ENCODE assay signal across 18 cellular contexts in the genomic region with DNA sequence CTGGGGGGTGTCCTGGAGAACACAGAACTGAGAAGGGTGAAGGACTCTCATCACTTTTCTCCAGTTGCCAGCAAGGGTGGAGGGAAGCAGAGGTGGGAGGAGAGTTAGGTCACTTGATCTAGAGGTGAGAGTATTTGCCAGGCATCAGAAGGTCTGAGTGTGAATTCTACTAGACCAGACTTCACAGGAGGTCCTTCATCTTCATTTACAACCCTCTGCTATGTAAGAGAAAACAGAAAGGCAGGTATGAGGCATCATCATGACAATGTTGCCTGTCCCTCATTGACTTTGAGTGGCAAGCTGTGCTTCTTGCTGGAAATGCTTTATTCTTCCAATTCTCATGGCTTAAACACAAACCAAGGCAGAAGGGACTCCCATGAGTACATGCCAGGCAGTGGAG. TPM values are rescaled to one million over a fixed set of nuclear protein-coding genes. Genes with fewer than 3 reads are reported as not detected.
DNase-seq lines count a peak whose midpoint lies in the region; ATAC-seq, FAIRE-seq and TF ChIP-seq lines count a peak whose summit lies in the region.
"Had no signal": no experiment of that assay in that cellular context is flagged by ENCODE, and none has a peak within 500 bp of the region (broad histone marks: within the 10 kb centered on the region; RNA-seq: fewer than 3 reads in every experiment).

No MANE protein-coding gene starts in this region.

- no peak overlapping the region for H2AK5ac ChIP-seq in H1 (ENCODE audit: low read depth, low read length)
- no peak overlapping the region for H2AK5ac ChIP-seq in mesendoderm (ENCODE audit: low read length)

- H3K56ac ChIP-seq in H1 (replicated peaks; ENCODE audit: insufficient read length, low read depth, low read length), result no peak overlapping the region
- H3K56ac ChIP-seq in mesendoderm (ENCODE audit: low read length), result no peak overlapping the region

- no peaks in the 10 kb centered on the region for H3K36me3 ChIP-seq in Caco-2 (ENCODE audit: control insufficient read depth, insufficient read depth, low read length)
- no peaks in the 10 kb centered on the region for H3K36me3 ChIP-seq in HUES48 (ENCODE audit: control insufficient read depth, insufficient read depth, low read length)
- no peaks in the 10 kb centered on the region; a peak in 1 of 8 replicates for H3K36me3 ChIP-seq in H1 (ENCODE audit: control insufficient read depth in 2 of 4, insufficient read depth in 4 of 4, low read length in 3 of 4)
- H3K36me3 ChIP-seq in mesendoderm (ENCODE audit: control insufficient read depth, insufficient read depth, low read length), result no peaks in the 10 kb centered on the region
- H3K36me3 ChIP-seq in OCI-LY7 (ENCODE audit: insufficient read depth, low read length), result no peaks in the 10 kb centered on the region
- no peaks in the 10 kb centered on the region for H3K36me3 ChIP-seq in neural progenitor cell
- H3K36me3 ChIP-seq: BLaER1 treated with 17β-estradiol and CSF1 and Interleukin-3, amounts not matched to agents 10 nM and 100 nM had no signal

- no peak for TF ChIP-seq EP300 in H1 (IDR thresholded peaks at IDR 0.05; ENCODE audit: borderline replicate concordance in 1 of 2, low read depth in 2 of 2, low read length in 2 of 2)

- H3K18ac ChIP-seq in H1 (ENCODE audit: extremely low read depth, low read length) (no peak overlapping the region), mesendoderm (ENCODE audit: low read length) (no peak overlapping the region)

- BruUV-seq in Caco-2 (replicated peaks; lab: Mats Ljungman, UMichigan) (no TSS peak), OCI-LY7 (replicated peaks; lab: Mats Ljungman, UMichigan) (no TSS peak)

- no peak for TF ChIP-seq POLR2A in H1 (IDR thresholded peaks at IDR 0.05; ENCODE audit: control extremely low read depth in 1 of 2, low read depth in 2 of 2, low read length in 2 of 2)

- H3F3A ChIP-seq in neural progenitor cell (ENCODE audit: low read depth), result no peaks in the 10 kb centered on the region

- no peaks in the 10 kb centered on the region for H3K36me3 Mint-ChIP-seq in Caco-2 (ENCODE audit: insufficient read depth, unreplicated experiment)
- H3K36me3 Mint-ChIP-seq in neural progenitor cell, result no peaks in the 10 kb centered on the region
- no peaks in the 10 kb centered on the region for H3K36me3 Mint-ChIP-seq in activated CD8-positive, alpha-beta T cell treated with anti-CD3 and anti-CD28 coated beads, Interleukin-2, amount 10 ng/mL, durations not matched to agents 7 days and 5 days (ENCODE audit: low read depth)
- H3K36me3 Mint-ChIP-seq: CD4-positive, CD25-positive, alpha-beta regulatory T cell had no signal

- H2AFZ ChIP-seq in H1 (ENCODE audit: low read length) (0 out of 2 replicates have a peak overlapping the region, but pooled peaks have one; percentile 6), OCI-LY7 (ENCODE audit: low read length) (no peak overlapping the region), neural progenitor cell (replicated peaks) (no peak overlapping the region)

- H3K27ac ChIP-seq in HUES48 (ENCODE audit: low read depth, low read length), result peak overlapping the region; percentile 3
- no peak overlapping the region for H3K27ac ChIP-seq in H1 (ENCODE audit: low read depth, low read length)
- no peak overlapping the region for H3K27ac ChIP-seq in mesendoderm (ENCODE audit: low read depth, low read length)
- H3K27ac ChIP-seq in OCI-LY7 (ENCODE audit: low read depth, low read length, poor library complexity, severe bottlenecking), result no peak overlapping the region
- no peak overlapping the region for H3K27ac ChIP-seq in neural progenitor cell
- H3K27ac ChIP-seq: BLaER1 treated with 17β-estradiol and CSF1 and Interleukin-3, amounts not matched to agents 10 nM and 100 nM had no signal

- H2BK15ac ChIP-seq in H1 (ENCODE audit: low read length) (peak overlapping the region; percentile 7), mesendoderm (replicated peaks; ENCODE audit: low read depth) (no peak overlapping the region)

- no peak for TF ChIP-seq RAD21 in H1 (IDR thresholded peaks at IDR 0.05 in 1 of 2, conservative IDR thresholded peaks at IDR 0.05 in 1 of 2; ENCODE audit: low read depth in 2 of 2, low read length in 2 of 2)

- H3K27ac Mint-ChIP-seq in Caco-2 (ENCODE audit: unreplicated experiment), result peak overlapping the region; percentile 41
- H3K27ac Mint-ChIP-seq in neural progenitor cell, result no peak overlapping the region
- H3K27ac Mint-ChIP-seq in activated CD8-positive, alpha-beta T cell treated with anti-CD3 and anti-CD28 coated beads, Interleukin-2, amount 10 ng/mL, durations not matched to agents 7 days and 5 days, result no peak overlapping the region

- no peaks in the 10 kb centered on the region for H3K79me1 ChIP-seq in H1 (ENCODE audit: low read depth, low read length)
- no peaks in the 10 kb centered on the region for H3K79me1 ChIP-seq in mesendoderm (ENCODE audit: low read length)

- no peak overlapping the region for H2BK120ac ChIP-seq in H1 (replicated peaks; ENCODE audit: low read depth, low read length)
- H2BK120ac ChIP-seq in mesendoderm (ENCODE audit: low read depth, low read length), result no peak overlapping the region

- ATAC-seq in activated CD8-positive, alpha-beta T cell treated with anti-CD3 and anti-CD28 coated beads, Interleukin-2, amount 10 ng/mL, durations not matched to agents 7 days and 5 days, result no peak
- ATAC-seq: HCT116 had no signal

- no peak overlapping the region for H3K4me3 ChIP-seq in Caco-2 (ENCODE audit: low read depth, low read length)
- no peak overlapping the region for H3K4me3 ChIP-seq in HUES48 (ENCODE audit: low read depth, low read length)
- no peak overlapping the region for H3K4me3 ChIP-seq in H1 (ENCODE audit: extremely low read depth in 1 of 4, insufficient read depth in 2 of 4, low read depth in 3 of 4, low read length in 4 of 4)
- no peak overlapping the region for H3K4me3 ChIP-seq in mesendoderm (ENCODE audit: low read length)
- no peak overlapping the region for H3K4me3 ChIP-seq in OCI-LY7 (ENCODE audit: low read depth, low read length, poor library complexity, severe bottlenecking)
- H3K4me3 ChIP-seq in neural progenitor cell, result no peak overlapping the region
- H3K4me3 ChIP-seq: BLaER1 treated with 17β-estradiol and CSF1 and Interleukin-3, amounts not matched to agents 10 nM and 100 nM had no signal

- H3K23ac ChIP-seq in H1 (ENCODE audit: insufficient read length) (no peak overlapping the region), mesendoderm (ENCODE audit: low read length) (no peak overlapping the region)

- no peak overlapping the region for H2BK5ac ChIP-seq in H1 (ENCODE audit: low read depth, low read length)
- no peak overlapping the region for H2BK5ac ChIP-seq in mesendoderm (ENCODE audit: low read length)

- intact Hi-C loops in Caco-2 (cut with micrococcal nuclease; ENCODE audit: unreplicated experiment) (no loop called here), OCI-LY7 (cut with micrococcal nuclease; ENCODE audit: unreplicated experiment) (no loop called here)

- no peaks in the 10 kb centered on the region for H3K27me3 ChIP-seq in Caco-2 (replicated peaks; ENCODE audit: control insufficient read depth, insufficient read depth, low read length)
- H3K27me3 ChIP-seq in HUES48 (ENCODE audit: control insufficient read depth, insufficient read depth, low read length), result no peaks in the 10 kb centered on the region
- H3K27me3 ChIP-seq in H1 (replicated peaks in 1 of 4; ENCODE audit: control insufficient read depth in 3 of 4, extremely low read depth in 1 of 4, insufficient read depth in 3 of 4, low read length in 3 of 4), result no peaks in the 10 kb centered on the region
- H3K27me3 ChIP-seq in mesendoderm (ENCODE audit: insufficient read depth, low read length, poor library complexity), result no peaks in the 10 kb centered on the region
- no peaks in the 10 kb centered on the region for H3K27me3 ChIP-seq in neural progenitor cell
- H3K27me3 ChIP-seq: BLaER1 treated with 17β-estradiol and CSF1 and Interleukin-3, amounts not matched to agents 10 nM and 100 nM had no signal

- H3K4me1 Mint-ChIP-seq in Caco-2 (ENCODE audit: low read depth, unreplicated experiment) (peaks cover 17% of the 10 kb centered on the region), neural progenitor cell (peaks cover 10% of the 10 kb centered on the region)
- H3K4me1 Mint-ChIP-seq in activated CD8-positive, alpha-beta T cell treated with anti-CD3 and anti-CD28 coated beads, Interleukin-2, amount 10 ng/mL, durations not matched to agents 7 days and 5 days (ENCODE audit: low read depth), result peaks cover 5% of the 10 kb centered on the region
- H3K4me1 Mint-ChIP-seq: CD4-positive, CD25-positive, alpha-beta regulatory T cell had no signal

- TF ChIP-seq CTCF in Caco-2 (IDR thresholded peaks at IDR 0.05; ENCODE audit: insufficient read depth in 1 of 2, low read depth in 1 of 2, low read length in 1 of 2, severe bottlenecking in 1 of 2, unreplicated experiment in 1 of 2) (no peak), H1 (IDR thresholded peaks at IDR 0.05; ENCODE audit: control extremely low read depth in 1 of 3, insufficient read depth in 1 of 3, low read depth in 1 of 3, low read length in 3 of 3) (no peak), OCI-LY7 (conservative IDR thresholded peaks at IDR 0.05; ENCODE audit: low read length) (no peak), neural progenitor cell (IDR thresholded peaks at IDR 0.05) (no peak)

- H4K20me1 ChIP-seq in H1 (replicated peaks in 1 of 2; ENCODE audit: control insufficient read depth in 1 of 2, insufficient read depth in 2 of 2, low read length in 2 of 2) (no peaks in the 10 kb centered on the region), OCI-LY7 (ENCODE audit: insufficient read depth, low read length) (no peaks in the 10 kb centered on the region), neural progenitor cell (ENCODE audit: low read depth) (no peaks in the 10 kb centered on the region)
- H4K20me1 ChIP-seq: BLaER1 treated with 17β-estradiol and CSF1 and Interleukin-3, amounts not matched to agents 10 nM and 100 nM had no signal

- 0 out of 2 replicates have a peak overlapping the region, but pooled peaks have one; percentile 75 for H2BK20ac ChIP-seq in H1 (ENCODE audit: low read length)

- H3K14ac ChIP-seq in H1 (ENCODE audit: insufficient read length), result no peak overlapping the region

- H3K4me3 Mint-ChIP-seq in Caco-2 (ENCODE audit: unreplicated experiment) (no peak overlapping the region), neural progenitor cell (no peak overlapping the region)
- H3K4me3 Mint-ChIP-seq in activated CD8-positive, alpha-beta T cell treated with anti-CD3 and anti-CD28 coated beads, Interleukin-2, amount 10 ng/mL, durations not matched to agents 7 days and 5 days, result no peak overlapping the region
- H3K4me3 Mint-ChIP-seq: CD4-positive, CD25-positive, alpha-beta regulatory T cell had no signal

- H3K9me3 ChIP-seq in Caco-2 (peaks cover 16% of the 10 kb centered on the region; the same call in 1 of the 2 replicates), HUES48 (ENCODE audit: control insufficient read depth, insufficient read depth, low read length) (no peaks in the 10 kb centered on the region), H1 (ENCODE audit: insufficient read depth in 2 of 2, low read depth in 1 of 2, low read length in 1 of 2) (no peaks in the 10 kb centered on the region), OCI-LY7 (ENCODE audit: low read length) (no peaks in the 10 kb centered on the region), neural progenitor cell (ENCODE audit: low read depth) (no peaks in the 10 kb centered on the region)

- no peaks in the 10 kb centered on the region for H3K9me3 Mint-ChIP-seq in Caco-2 (ENCODE audit: unreplicated experiment)
- no peaks in the 10 kb centered on the region for H3K9me3 Mint-ChIP-seq in neural progenitor cell
- no peaks in the 10 kb centered on the region for H3K9me3 Mint-ChIP-seq in activated CD8-positive, alpha-beta T cell treated with anti-CD3 and anti-CD28 coated beads, Interleukin-2, amount 10 ng/mL, durations not matched to agents 7 days and 5 days (ENCODE audit: insufficient read depth)

- no peak overlapping the region for H4K91ac ChIP-seq in H1 (replicated peaks; ENCODE audit: insufficient read length, low read length)

- peak overlapping the region; percentile 19 for H4K5ac ChIP-seq in H1 (ENCODE audit: insufficient read length, low read depth, low read length)
- no peak overlapping the region for H4K5ac ChIP-seq in mesendoderm (ENCODE audit: low read length)

- H3K9ac ChIP-seq in HUES48 (ENCODE audit: low read depth, low read length) (no peak overlapping the region), H1 (replicated peaks in 1 of 4; ENCODE audit: extremely low read depth in 1 of 4, low read depth in 3 of 4, low read length in 3 of 4) (no peak overlapping the region), mesendoderm (ENCODE audit: low read length) (no peak overlapping the region), neural progenitor cell (no peak overlapping the region)
- H3K9ac ChIP-seq: BLaER1 treated with 17β-estradiol and CSF1 and Interleukin-3, amounts not matched to agents 10 nM and 100 nM had no signal

- H3K23me2 ChIP-seq in H1 (ENCODE audit: low read depth, low read length), result no peaks in the 10 kb centered on the region

- H2BK12ac ChIP-seq in H1 (ENCODE audit: low read depth, low read length), result no peak overlapping the region

- no peak overlapping the region for H3K4ac ChIP-seq in H1 (replicated peaks; ENCODE audit: insufficient read length, low read depth, low read length)
- H3K4ac ChIP-seq in mesendoderm (ENCODE audit: low read depth, low read length), result no peak overlapping the region

- H4K8ac ChIP-seq in H1 (ENCODE audit: extremely low read depth, insufficient read depth, low read length), result no peak overlapping the region
- no peak overlapping the region for H4K8ac ChIP-seq in mesendoderm (ENCODE audit: low read depth, low read length)

- FAIRE-seq in H1 (lab: Jason Lieb, UNC), result peak; percentile 39
- FAIRE-seq: G401.6, GM12891, H54, HTR-8/SVneo had no signal

- H3K4me1 ChIP-seq in Caco-2 (0 out of 2 replicates have a peak, but pooled peaks cover 4% of the 10 kb centered on the region), HUES48 (ENCODE audit: control insufficient read depth, insufficient read depth, low read length) (peaks cover 8% of the 10 kb centered on the region), H1 (replicated peaks in 1 of 4; ENCODE audit: control insufficient read depth in 3 of 4, insufficient read depth in 4 of 4, low read length in 3 of 4) (peaks cover 0 to 10% (median under 1%) of the 10 kb centered on the region in 4 experiments; a peak in 3 of 7 replicates), mesendoderm (ENCODE audit: control insufficient read depth, low read depth, low read length) (peaks cover 3% of the 10 kb centered on the region), OCI-LY7 (ENCODE audit: insufficient read depth, low read length, poor library complexity, severe bottlenecking) (no peaks in the 10 kb centered on the region), neural progenitor cell (no peaks in the 10 kb centered on the region)

- DNase-seq in Caco-2 (no peak), H1 (ENCODE audit: low read depth in 1 of 2, low spot score in 2 of 2) (no peak), mesendoderm (peak; percentile 42), OCI-LY7 (ENCODE audit: low spot score) (no peak), neural progenitor cell (ENCODE audit: low spot score) (no peak)
- no peak for DNase-seq in activated CD8-positive, alpha-beta T cell treated with anti-CD3 and anti-CD28 coated beads, Interleukin-2, amount 10 ng/mL, durations not matched to agents 7 days and 5 days
- DNase-seq: ACHN; CD4-positive, CD25-positive, alpha-beta regulatory T cell; DMS79; KBM-7 had no signal

- H3K79me2 ChIP-seq in H1 (ENCODE audit: control insufficient read depth in 1 of 2, insufficient read depth in 2 of 2, low read length in 2 of 2), result no peaks in the 10 kb centered on the region
- H3K79me2 ChIP-seq in mesendoderm (ENCODE audit: control insufficient read depth, insufficient read depth, low read length), result no peaks in the 10 kb centered on the region
- H3K79me2 ChIP-seq in OCI-LY7 (ENCODE audit: insufficient read depth, low read depth, low read length), result no peaks in the 10 kb centered on the region
- H3K79me2 ChIP-seq in neural progenitor cell (ENCODE audit: low read depth), result no peaks in the 10 kb centered on the region

- POLR2A ChIA-PET in Caco-2 (lab: Charles Lee), result no interaction called here
- POLR2A ChIA-PET in H1 (lab: Charles Lee; ENCODE audit: partially characterized antibody), result interaction anchor here (1.0 kb wide), 1 partner anchor 32 kb away, joined by 3 read pairs; no protein-coding TSS in a partner anchor
- POLR2A ChIA-PET in OCI-LY7 (lab: Charles Lee), result interaction anchor here (0.7 kb wide), 1 partner anchor 54 kb away, joined by 3 read pairs; no protein-coding TSS in a partner anchor
- POLR2A ChIA-PET in activated CD8-positive, alpha-beta T cell treated with anti-CD3 and anti-CD28 coated beads, Interleukin-2, amount 10 ng/mL, durations not matched to agents 7 days and 5 days (lab: Charles Lee), result no interaction called here

- H3K4me2 ChIP-seq in H1 (ENCODE audit: insufficient read depth in 1 of 2, low read depth in 2 of 2, low read length in 2 of 2), result 0 out of 4 replicates have a peak overlapping the region, but pooled peaks of 1 of the 2 experiments have one; percentile 31
- H3K4me2 ChIP-seq in mesendoderm (ENCODE audit: low read length), result no peak overlapping the region
- no peak overlapping the region for H3K4me2 ChIP-seq in OCI-LY7 (ENCODE audit: low read length)
- no peak overlapping the region for H3K4me2 ChIP-seq in neural progenitor cell
- H3K4me2 ChIP-seq: BLaER1 treated with 17β-estradiol and CSF1 and Interleukin-3, amounts not matched to agents 10 nM and 100 nM had no signal

- H3K27me3 Mint-ChIP-seq in Caco-2 (ENCODE audit: insufficient read depth, unreplicated experiment) (no peaks in the 10 kb centered on the region), neural progenitor cell (ENCODE audit: insufficient read depth, low read depth) (peaks cover 3% of the 10 kb centered on the region)
- peaks cover 24% of the 10 kb centered on the region for H3K27me3 Mint-ChIP-seq in activated CD8-positive, alpha-beta T cell treated with anti-CD3 and anti-CD28 coated beads, Interleukin-2, amount 10 ng/mL, durations not matched to agents 7 days and 5 days (ENCODE audit: low read depth)

- no peaks in the 10 kb centered on the region for H3K9me2 ChIP-seq in OCI-LY7 (ENCODE audit: insufficient read depth, low read length)

- CTCF ChIA-PET in Caco-2 (lab: Charles Lee), result interaction anchor here (1.1 kb wide), 1 partner anchor 202 kb away, joined by 3 read pairs; no protein-coding TSS in a partner anchor
- CTCF ChIA-PET in H1 (lab: Charles Lee; ENCODE audit: partially characterized antibody), result no interaction called here
- CTCF ChIA-PET in OCI-LY7 (lab: Charles Lee; ENCODE audit: unreplicated experiment), result no interaction called here
- CTCF ChIA-PET in activated CD8-positive, alpha-beta T cell treated with anti-CD3 and anti-CD28 coated beads, Interleukin-2, amount 10 ng/mL, durations not matched to agents 7 days and 5 days (lab: Charles Lee), result no interaction called here

RNA-seq across cellular contexts. Expression of gene B4GALNT2, which starts 45.9 kb away (rescaled TPM):
- total RNA-seq in Caco-2 (2022), result 1.1 and 1.3 TPM in 2 replicates
- 0.04 TPM in 1 of 2 replicates, not detected in the other for total RNA-seq in H1 (2021; fragmentation: NEBNext Ultra II Directional; extraction: Animal tissue kit (Norgen Biotek cat#: 25700))
- not detected in 2 replicates for polyA plus RNA-seq in H1 (2011; rRNA removed)
- not detected for polyA plus RNA-seq in H1 (2011; cell fraction: cytosol; rRNA removed)
- polyA plus RNA-seq in H1 (2011; cell fraction: nucleus; rRNA removed), result 0.01 TPM
- not detected in 4 replicates for polyA plus RNA-seq in H1 (2012, experiment 1 of 2)
- polyA plus RNA-seq in H1 (2012, experiment 2 of 2), result not detected
- polyA plus RNA-seq in H1 (2013, experiment 1 of 2), result 0.04 TPM
- polyA plus RNA-seq in H1 (2013, experiment 2 of 2), result not detected
- not detected in 2 replicates for polyA minus RNA-seq in H1 (2011; rRNA and poly(A)+ RNA removed)
- not detected for polyA minus RNA-seq in H1 (2011; cell fraction: cytosol; rRNA and poly(A)+ RNA removed)
- not detected for polyA minus RNA-seq in H1 (2011; cell fraction: nucleus; rRNA and poly(A)+ RNA removed)
- polyA plus RNA-seq in mesendoderm (2013, experiment 1 of 2), result not detected
- polyA plus RNA-seq in mesendoderm (2013, experiment 2 of 2), result not detected
- total RNA-seq in OCI-LY7 (2014; rRNA removed; shearing (Covaris generic)), result not detected in 2 replicates
- total RNA-seq in OCI-LY7 (2022), result not detected in 2 replicates
- not detected in 2 replicates for total RNA-seq in neural progenitor cell (ENCODE audit: low replicate concordance)
- not detected for total RNA-seq in activated CD8-positive, alpha-beta T cell treated with anti-CD3 and anti-CD28 coated beads, Interleukin-2, amount 10 ng/mL, durations not matched to agents 7 days and 5 days
- total RNA-seq: A172; CD4-positive, CD25-positive, alpha-beta regulatory T cell had no signal
- polyA plus RNA-seq: CD4-positive, CD25-positive, alpha-beta regulatory T cell had no signal

Comparison
In these comparisons a context has a peak if more than half of its experiments do, and no peak if none do; other contexts are left out.
1. POLR2A ChIA-PET loops: an anchor here in H1 (1.0 kb wide) and OCI-LY7 (0.7 kb wide); none called in Caco-2 and activated CD8-positive, alpha-beta T cell treated with anti-CD3 and anti-CD28 coated beads, Interleukin-2, amount 10 ng/mL, durations not matched to agents 7 days and 5 days.